ENCODE assay signal across 19 cellular contexts in genomic region chr2:119474371-119475224, GRCh38. TPM values are rescaled to one million over a fixed set of nuclear protein-coding genes. Genes with fewer than 3 reads are reported as not detected.
"Had no signal": no experiment of that assay in that cellular context is flagged by ENCODE, and none has a peak within 500 bp of the region (broad histone marks: within the 10 kb centered on the region; RNA-seq: fewer than 3 reads in every experiment).

No MANE protein-coding gene starts in this region.

- H3K9ac ChIP-seq: parathyroid adenoma had no signal

- H3K4me3 Mint-ChIP-seq: activated naive CD8-positive, alpha-beta T cell; brain; stimulated activated naive B cell treated with anti-CD40 and anti-IgM and Interleukin-4, amounts not matched to agents 10 μg/mL and 1 μg/mL and 100 μg/mL, for 72 hours; T-helper 1 cell treated with Interleukin-12 subunit alpha and Interleukin-12 subunit beta and Interleukin-4 antibody, amounts not matched to agents 30 μg/mL and 1 μg/mL, for 36 hours; type B pancreatic cell had no signal

- H3K9me3 ChIP-seq: left lung had no signal

- H3K36me3 Mint-ChIP-seq: activated naive CD8-positive, alpha-beta T cell; brain; stimulated activated naive B cell treated with anti-CD40 and anti-IgM and Interleukin-4, amounts not matched to agents 10 μg/mL and 1 μg/mL and 100 μg/mL, for 72 hours; type B pancreatic cell had no signal

- H3K9me3 Mint-ChIP-seq: brain; stimulated activated naive B cell treated with anti-CD40 and anti-IgM and Interleukin-4, amounts not matched to agents 10 μg/mL and 1 μg/mL and 100 μg/mL, for 72 hours; T-helper 1 cell treated with Interleukin-12 subunit alpha and Interleukin-12 subunit beta and Interleukin-4 antibody, amounts not matched to agents 30 μg/mL and 1 μg/mL, for 36 hours; type B pancreatic cell had no signal

- ATAC-seq: esophagus mucosa; left lung; stimulated activated naive B cell treated with anti-CD40 and anti-IgM and Interleukin-4, amounts not matched to agents 10 μg/mL and 1 μg/mL and 100 μg/mL, for 72 hours had no signal

- H3K27me3 Mint-ChIP-seq: type B pancreatic cell had no signal

- H3K4me3 ChIP-seq: left lung had no signal

- H3K27ac ChIP-seq: left lung, parathyroid adenoma had no signal

- H3K36me3 ChIP-seq: left lung had no signal

- H3K27me3 ChIP-seq: left lung had no signal

- DNase-seq: activated CD4-positive, alpha-beta T cell treated with anti-CD3 and anti-CD28 coated beads, Interleukin-2, amount 50 U/mL, for 1 hour; activated CD4-positive, CD25-positive, alpha-beta regulatory T cell; activated effector memory CD4-positive, alpha-beta T cell treated with Interleukin-2 at 50 U/mL for 16 hours; activated T-cell treated with anti-CD3 and anti-CD28 coated beads, Interleukin-2, amount 50 U/mL, for 1 hour; amygdala; cerebellar nuclear complex; mesenchymal stem cell; stimulated activated naive B cell treated with anti-CD40 and anti-IgM and Interleukin-4, amounts not matched to agents 10 μg/mL and 1 μg/mL and 100 μg/mL, for 72 hours; substantia nigra had no signal

- H3K27ac Mint-ChIP-seq: activated naive CD8-positive, alpha-beta T cell; stimulated activated naive B cell treated with anti-CD40 and anti-IgM and Interleukin-4, amounts not matched to agents 10 μg/mL and 1 μg/mL and 100 μg/mL, for 72 hours; T-helper 1 cell treated with Interleukin-12 subunit alpha and Interleukin-12 subunit beta and Interleukin-4 antibody, amounts not matched to agents 30 μg/mL and 1 μg/mL, for 36 hours; type B pancreatic cell had no signal

RNA-seq across cellular contexts. Expression of gene TMEM37, which starts 42.9 kb away (rescaled TPM):
- total RNA-seq: activated CD8-positive, alpha-beta memory T cell treated with anti-CD3 and anti-CD28 coated beads for 36 hours had no signal

RNA-seq across cellular contexts. Expression of gene SCTR, which starts 49.7 kb away (rescaled TPM):
- total RNA-seq: activated CD8-positive, alpha-beta memory T cell treated with anti-CD3 and anti-CD28 coated beads for 36 hours; dermis microvascular lymphatic vessel endothelial cell; esophagus mucosa; glomerular endothelial cell had no signal
